Comparison of ENCODE assay signal across 20 cellular contexts in the genomic region with DNA sequence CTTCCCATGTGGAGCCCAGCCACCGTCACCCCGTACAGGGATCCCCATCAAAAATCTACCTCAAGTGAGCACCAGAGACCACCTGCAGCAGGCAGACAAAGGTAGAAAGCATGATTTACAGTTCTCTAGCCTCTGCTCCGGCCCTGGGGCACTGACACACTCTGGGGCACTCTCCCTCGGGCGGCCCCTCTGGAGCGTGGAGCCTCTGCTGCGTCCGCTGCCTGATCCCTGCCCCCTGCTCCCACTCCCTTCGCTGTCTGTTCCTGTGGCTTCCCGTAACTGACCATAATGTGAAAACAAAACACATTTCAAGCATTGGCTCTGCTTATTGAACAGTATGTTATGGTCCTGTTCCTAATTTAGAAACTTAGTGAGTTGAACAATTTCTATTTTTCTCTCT. TPM values are rescaled to one million over a fixed set of nuclear protein-coding genes. Genes with fewer than 3 reads are reported as not detected.
A peak's percentile ranks its signal among the peaks of the same experiment; 100 is the strongest.
DNase-seq lines count a peak whose midpoint lies in the region; ATAC-seq and TF ChIP-seq lines count a peak whose summit lies in the region.
"Had no signal": no experiment of that assay in that cellular context is flagged by ENCODE, and none has a peak within 500 bp of the region (broad histone marks: within the 10 kb centered on the region; RNA-seq: fewer than 3 reads in every experiment).

No MANE protein-coding gene starts in this region.

- DNase-seq in adipocyte (ENCODE audit: low read depth) (peak; percentile 56), glutamatergic neuron (no peak), ovary (peak in 3 of 5 donors; percentile 44 to 77 (median 47)), SW480 (ENCODE audit: low spot score) (no peak), NCI-H226 (no peak)
- DNase-seq: CD4-positive, CD25-positive, alpha-beta regulatory T cell; GM23248; KBM-7; MM.1S; NCI-H1048; NCI-H1436; NCI-H187 treated with DMSO at 0.1 percent for 48 hours; NCI-H510A; NCI-H748 treated with DMSO at 0.1 percent for 48 hours; PC-9; SIG-M5 had no signal

- H3K27me3 ChIP-seq in adipocyte (replicated peaks; ENCODE audit: control insufficient read depth, insufficient read depth, low read length) (peaks cover 32% of the 10 kb centered on the region), ovary (no peaks in the 10 kb centered on the region)

- no peak for TF ChIP-seq POLR2A in ovary (IDR thresholded peaks at IDR 0.05)

- H3K4me1 ChIP-seq in adipocyte (ENCODE audit: control insufficient read depth, insufficient read depth, low read length) (no peaks in the 10 kb centered on the region), ovary (ENCODE audit: insufficient read depth) (peaks cover 6% of the 10 kb centered on the region)
- H3K4me1 ChIP-seq: HAP-1 had no signal

- intact Hi-C loops in ovary (cut with DNase I): no loop called here

- TF ChIP-seq EP300 in ovary (IDR thresholded peaks at IDR 0.05): no peak

- peak overlapping the region; percentile 54 for H3K27ac Mint-ChIP-seq in glutamatergic neuron (ENCODE audit: unreplicated experiment)
- H3K27ac Mint-ChIP-seq: CD4-positive, CD25-positive, alpha-beta regulatory T cell had no signal

- ATAC-seq in HG03342 (IDR thresholded peaks at IDR 0.05; ENCODE audit: unreplicated experiment): no peak
- no peak for ATAC-seq in GM19035 (IDR thresholded peaks at IDR 0.05; ENCODE audit: unreplicated experiment)

- TF ChIP-seq CTCF in glutamatergic neuron (IDR thresholded peaks at IDR 0.05; ENCODE audit: partially characterized antibody, unreplicated experiment) (no peak), ovary (IDR thresholded peaks at IDR 0.05) (no peak)

- H3K4me3 ChIP-seq in adipocyte (ENCODE audit: low read length) (no peak overlapping the region), ovary (no peak overlapping the region)
- H3K4me3 ChIP-seq: GM23248, HAP-1, PC-9 had no signal

- 20 to 31% (median 22%) methylated on average over 10 of the region's 10 CpGs for WGBS in ovary, 3 donors

- peaks cover 4% of the 10 kb centered on the region for H3K9me3 Mint-ChIP-seq in glutamatergic neuron (ENCODE audit: unreplicated experiment)
- H3K9me3 Mint-ChIP-seq: CD4-positive, CD25-positive, alpha-beta regulatory T cell had no signal

- peak overlapping the region in 1 of 2 donors; percentile 14 for H3K27ac ChIP-seq in ovary
- H3K27ac ChIP-seq: GM23248, HL-60, PC-9 had no signal

- peaks cover 18% of the 10 kb centered on the region for H3K4me1 Mint-ChIP-seq in glutamatergic neuron (ENCODE audit: low read depth, unreplicated experiment)
- H3K4me1 Mint-ChIP-seq: CD4-positive, CD25-positive, alpha-beta regulatory T cell had no signal

- H3K36me3 Mint-ChIP-seq in glutamatergic neuron (ENCODE audit: unreplicated experiment): no peaks in the 10 kb centered on the region
- H3K36me3 Mint-ChIP-seq: CD4-positive, CD25-positive, alpha-beta regulatory T cell had no signal

- H3K36me3 ChIP-seq in adipocyte (ENCODE audit: control insufficient read depth, insufficient read depth, low read length, severe bottlenecking) (no peaks in the 10 kb centered on the region), ovary (no peaks in the 10 kb centered on the region)
- H3K36me3 ChIP-seq: HAP-1 had no signal

- H3K4me3 Mint-ChIP-seq in glutamatergic neuron (ENCODE audit: unreplicated experiment): no peak overlapping the region
- H3K4me3 Mint-ChIP-seq: CD4-positive, CD25-positive, alpha-beta regulatory T cell had no signal

- no peaks in the 10 kb centered on the region for H3K9me3 ChIP-seq in adipocyte (ENCODE audit: control insufficient read depth, low read length)
- no peaks in the 10 kb centered on the region for H3K9me3 ChIP-seq in ovary
- H3K9me3 ChIP-seq: HAP-1 had no signal

- H3K27me3 Mint-ChIP-seq in glutamatergic neuron (ENCODE audit: unreplicated experiment): peaks cover 7% of the 10 kb centered on the region

- no peak overlapping the region for H3K9ac ChIP-seq in adipocyte (ENCODE audit: low read length)
- H3K9ac ChIP-seq: GM23248 had no signal

RNA-seq across cellular contexts. Expression of a gene that starts 22.9 kb away (rescaled TPM):
- 42.5 TPM for total RNA-seq in glutamatergic neuron (ENCODE audit: unreplicated experiment)
- 10 to 100 TPM; 32.3 to 58.4 (median 36.9) TPM for total RNA-seq in ovary
- 10 to 100 TPM in 1 of 2 donors, 1 to 10 TPM in 1; 8.5 to 40.2 TPM for polyA plus RNA-seq in ovary

RNA-seq across cellular contexts. Expression of a gene that starts 31.6 kb away (rescaled TPM):
- total RNA-seq in glutamatergic neuron (ENCODE audit: unreplicated experiment) (12.6 TPM), ovary (10 to 100 TPM in 3 of 7 donors, 1 to 10 TPM in 4; 8.0 to 17.1 (median 9.6) TPM)
- polyA plus RNA-seq in ovary: 10 to 100 TPM in 1 of 2 donors, 1 to 10 TPM in 1; 4.5 to 10.8 TPM

RNA-seq across cellular contexts. Expression of a gene that starts 31.7 kb away (rescaled TPM):
- total RNA-seq in glutamatergic neuron (ENCODE audit: unreplicated experiment): 30.4 TPM
- total RNA-seq in ovary: 10 to 100 TPM; 19.4 to 26.3 (median 22.4) TPM
- polyA plus RNA-seq in ovary: 10 to 100 TPM; 21.8 to 21.9 TPM

RNA-seq across cellular contexts. Expression of a gene that starts 36.7 kb away (rescaled TPM):
- total RNA-seq in glutamatergic neuron (ENCODE audit: unreplicated experiment): 1.3 TPM
- 10 to 100 TPM in 2 of 7 donors, 1 to 10 TPM in 5; 1.0 to 75.1 (median 3.4) TPM for total RNA-seq in ovary
- polyA plus RNA-seq in ovary: under 1 TPM; 0.50 to 0.81 TPM

RNA-seq across cellular contexts. Expression of a gene that starts 41.6 kb away (rescaled TPM):
- 27.8 TPM for total RNA-seq in glutamatergic neuron (ENCODE audit: unreplicated experiment)
- 10 to 100 TPM; 16.2 to 32.6 (median 25.5) TPM for total RNA-seq in ovary
- polyA plus RNA-seq in ovary: 10 to 100 TPM; 12.5 to 27.4 TPM

Comparison
In these comparisons a context has a peak if more than half of its experiments do, and no peak if none do; other contexts are left out.
1. DNase-seq: peak in adipocyte (single experiment) and ovary (3 of 5); none in glutamatergic neuron (single experiment), SW480 (single experiment) and NCI-H226 (single experiment).